In the genomic region with DNA sequence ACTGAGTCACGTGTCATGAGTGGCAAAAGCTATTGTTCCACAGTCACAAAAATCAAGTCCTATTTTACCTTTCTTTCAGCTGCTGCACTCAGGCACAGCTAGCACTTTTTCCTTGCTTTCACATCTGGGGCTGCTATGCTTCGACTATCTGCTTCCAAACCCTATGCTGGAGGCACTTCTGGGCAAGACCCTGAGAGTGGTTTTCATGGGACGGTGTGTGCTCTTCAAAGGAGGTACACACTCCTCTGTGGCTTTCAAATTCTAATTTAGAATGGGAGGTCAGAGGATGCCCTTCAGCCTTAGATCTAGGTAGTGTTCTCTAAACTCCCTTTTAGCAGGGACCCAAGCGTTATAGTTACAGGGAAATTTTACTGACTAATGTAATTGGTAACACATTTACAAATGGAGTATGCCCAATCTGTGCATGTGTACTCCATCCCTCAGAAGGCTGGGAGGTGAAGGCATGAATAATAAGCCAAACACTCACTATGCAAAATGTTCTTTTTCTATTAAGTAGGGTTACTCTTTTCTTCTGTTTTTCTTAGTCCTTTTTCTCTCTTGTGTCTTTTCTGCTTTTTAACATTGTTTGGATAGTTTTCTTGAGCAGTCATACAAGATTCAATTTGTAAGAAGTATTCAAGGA, we compare ENCODE assay signal across 24 cellular contexts.
DNase-seq lines count a peak whose midpoint lies in the region; ATAC-seq and TF ChIP-seq lines count a peak whose summit lies in the region.
"Had no signal": no experiment of that assay in that cellular context is flagged by ENCODE, and none has a peak within 500 bp of the region (broad histone marks: within the 10 kb centered on the region; RNA-seq: fewer than 3 reads in every experiment).

No MANE protein-coding gene starts in this region.

- no peaks in the 10 kb centered on the region for H3K36me3 Mint-ChIP-seq in WTC11
- H3K36me3 Mint-ChIP-seq in CD8-positive, alpha-beta T cell: no peaks in the 10 kb centered on the region
- no peaks in the 10 kb centered on the region for H3K36me3 Mint-ChIP-seq in HFFc6 (ENCODE audit: low read depth)

- WGBS in sigmoid colon, 2 donors: 66% methylated on average over 4 of the region's 4 CpGs

- POLR2A ChIA-PET in WTC11 (lab: Charles Lee): no interaction called here
- POLR2A ChIA-PET in CD8-positive, alpha-beta T cell (lab: Charles Lee): no interaction called here

- ATAC-seq in WTC11: peak; percentile 66
- ATAC-seq in CD8-positive, alpha-beta T cell: no peak

- H3K4me3 ChIP-seq in fibroblast of villous mesenchyme (ENCODE audit: low read depth, low read length): no peak overlapping the region
- no peak overlapping the region for H3K4me3 ChIP-seq in sigmoid colon
- H3K4me3 ChIP-seq in CD8-positive, alpha-beta T cell (ENCODE audit: low read depth, low read length): no peak overlapping the region
- H3K4me3 ChIP-seq: adrenal gland, cardiac muscle cell, left ventricle myocardium inferior, MG63, skin epidermis, thyroid gland had no signal

- H3K27ac ChIP-seq in sigmoid colon: peak overlapping the region in 3 of 4 donors; percentile 30 to 74 (median 61)
- no peak overlapping the region for H3K27ac ChIP-seq in CD8-positive, alpha-beta T cell (ENCODE audit: low read depth, low read length)
- H3K27ac ChIP-seq: adrenal gland, cardiac muscle cell, epithelial cell of prostate, left ventricle myocardium inferior, thyroid gland had no signal

- H3K9me3 Mint-ChIP-seq in WTC11 (no peaks in the 10 kb centered on the region), HFFc6 (peaks cover 36% of the 10 kb centered on the region)
- H3K9me3 Mint-ChIP-seq in CD8-positive, alpha-beta T cell: no peaks in the 10 kb centered on the region
- H3K9me3 Mint-ChIP-seq: neural crest cell had no signal

- peaks cover 3 to 68% (median 51%) of the 10 kb centered on the region in 4 donors for H3K4me1 ChIP-seq in sigmoid colon
- H3K4me1 ChIP-seq in CD8-positive, alpha-beta T cell (ENCODE audit: insufficient read depth, low read length): no peaks in the 10 kb centered on the region
- H3K4me1 ChIP-seq: left ventricle myocardium inferior, thyroid gland had no signal

- peaks cover 81% of the 10 kb centered on the region for H3K27me3 Mint-ChIP-seq in WTC11 (ENCODE audit: low read depth)
- H3K27me3 Mint-ChIP-seq in CD8-positive, alpha-beta T cell (ENCODE audit: low read depth): no peaks in the 10 kb centered on the region
- no peaks in the 10 kb centered on the region; the same call in 1 of the 2 replicates for H3K27me3 Mint-ChIP-seq in HFFc6 (ENCODE audit: insufficient read depth)

- H3K4me1 Mint-ChIP-seq in WTC11 (peaks cover 37% of the 10 kb centered on the region), HFFc6 (ENCODE audit: low read depth) (no peaks in the 10 kb centered on the region)
- H3K4me1 Mint-ChIP-seq in CD8-positive, alpha-beta T cell (ENCODE audit: low read depth): no peaks in the 10 kb centered on the region

- TF ChIP-seq POLR2A in sigmoid colon (IDR thresholded peaks at IDR 0.05): no peak

- TF ChIP-seq EP300 in sigmoid colon (IDR thresholded peaks at IDR 0.05): no peak

- H3K27ac Mint-ChIP-seq in WTC11 (no peak overlapping the region), HFFc6 (no peak overlapping the region)
- no peak overlapping the region for H3K27ac Mint-ChIP-seq in CD8-positive, alpha-beta T cell
- H3K27ac Mint-ChIP-seq: progenitor cell of endocrine pancreas had no signal

- no peaks in the 10 kb centered on the region for H3K9me3 ChIP-seq in sigmoid colon
- H3K9me3 ChIP-seq in CD8-positive, alpha-beta T cell (ENCODE audit: low read length): no peaks in the 10 kb centered on the region
- H3K9me3 ChIP-seq: left ventricle myocardium inferior, MG63, thyroid gland had no signal

- no peak overlapping the region for H3K4me3 Mint-ChIP-seq in WTC11
- no peak overlapping the region for H3K4me3 Mint-ChIP-seq in CD8-positive, alpha-beta T cell
- H3K4me3 Mint-ChIP-seq in HFFc6: no peak overlapping the region
- H3K4me3 Mint-ChIP-seq: neural crest cell had no signal

- CTCF ChIA-PET in WTC11 (lab: Charles Lee): no interaction called here
- CTCF ChIA-PET in CD8-positive, alpha-beta T cell (lab: Charles Lee): no interaction called here

- no peaks in the 10 kb centered on the region for H3K36me3 ChIP-seq in sigmoid colon
- H3K36me3 ChIP-seq in CD8-positive, alpha-beta T cell (ENCODE audit: insufficient read depth, low read length): no peaks in the 10 kb centered on the region
- H3K36me3 ChIP-seq: adrenal gland, cardiac muscle cell, left ventricle myocardium inferior, MG63, thyroid gland had no signal

- DNase-seq in GM03348 (ENCODE audit: low spot score) (peak; percentile 56), WTC11 (ENCODE audit: low spot score) (no peak), fibroblast of villous mesenchyme (ENCODE audit: low read depth) (peak; percentile 9), sigmoid colon (no peak), UCSD-AML1 (lab: John Stamatoyannopoulos, UW; ENCODE audit: unreplicated experiment) (no peak), HFFc6 (no peak)
- DNase-seq in CD8-positive, alpha-beta T cell: no peak
- no peak for DNase-seq in activated CD8-positive, alpha-beta memory T cell treated with anti-CD3 and anti-CD28 coated beads, Interleukin-2, amount 50 U/mL, for 48 hours
- DNase-seq: activated CD4-positive, alpha-beta T cell treated with anti-CD3 and anti-CD28 coated beads for 48 hours; activated gamma-delta T cell; adrenal gland; left ventricle myocardium inferior; MG63; NCI-H774; OCI-M1; SHP77; stimulated activated naive CD4-positive, alpha-beta T cell treated with Interleukin-2 at 50 U/mL for 16 hours; T-helper 1 cell; thyroid gland had no signal

- TF ChIP-seq CTCF in WTC11 (IDR thresholded peaks at IDR 0.05) (no peak), fibroblast of villous mesenchyme (IDR thresholded peaks at IDR 0.05; ENCODE audit: insufficient read depth, low read depth, low read length) (no peak), sigmoid colon (IDR thresholded peaks at IDR 0.05) (no peak), HFFc6 (IDR thresholded peaks at IDR 0.05) (no peak)
- no peak for TF ChIP-seq CTCF in CD8-positive, alpha-beta T cell (IDR thresholded peaks at IDR 0.05)

- intact Hi-C loops in sigmoid colon (cut with DNase I): no loop called here
- intact Hi-C loops in CD8-positive, alpha-beta T cell (cut with DNase I, micrococcal nuclease): no loop called here

- no peaks in the 10 kb centered on the region for H3K27me3 ChIP-seq in sigmoid colon
- no peaks in the 10 kb centered on the region for H3K27me3 ChIP-seq in CD8-positive, alpha-beta T cell (ENCODE audit: insufficient read depth, low read length)
- H3K27me3 ChIP-seq: adrenal gland, cardiac muscle cell, MG63, thyroid gland had no signal

TF ChIP-seq in WTC11, 78 proteins besides CTCF, POLR2A, EP300 and RAD21:
- TF ChIP-seq SP1 (CRISPR knock-in tag; conservative IDR thresholded peaks at IDR 0.05) (no peak), TP53 (CRISPR knock-in tag; IDR thresholded peaks at IDR 0.05) (no peak), CREB1 (CRISPR knock-in tag; IDR thresholded peaks at IDR 0.05) (no peak), ZBTB21 (CRISPR knock-in tag; IDR thresholded peaks at IDR 0.05; ENCODE audit: borderline replicate concordance) (no peak), JAZF1 (CRISPR knock-in tag; IDR thresholded peaks at IDR 0.05) (no peak), NR2C2 (CRISPR knock-in tag; IDR thresholded peaks at IDR 0.05) (no peak), MYBL2 (CRISPR knock-in tag; IDR thresholded peaks at IDR 0.05) (no peak)
- TF ChIP-seq, protein P1, sequence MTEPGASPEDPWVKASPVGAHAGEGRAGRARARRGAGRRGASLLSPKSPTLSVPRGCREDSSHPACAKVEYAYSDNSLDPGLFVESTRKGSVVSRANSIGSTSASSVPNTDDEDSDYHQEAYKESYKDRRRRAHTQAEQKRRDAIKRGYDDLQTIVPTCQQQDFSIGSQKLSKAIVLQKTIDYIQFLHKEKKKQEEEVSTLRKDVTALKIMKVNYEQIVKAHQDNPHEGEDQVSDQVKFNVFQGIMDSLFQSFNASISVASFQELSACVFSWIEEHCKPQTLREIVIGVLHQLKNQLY (CRISPR knock-in tag; IDR thresholded peaks at IDR 0.05): no peak
- TF ChIP-seq, protein P2, sequence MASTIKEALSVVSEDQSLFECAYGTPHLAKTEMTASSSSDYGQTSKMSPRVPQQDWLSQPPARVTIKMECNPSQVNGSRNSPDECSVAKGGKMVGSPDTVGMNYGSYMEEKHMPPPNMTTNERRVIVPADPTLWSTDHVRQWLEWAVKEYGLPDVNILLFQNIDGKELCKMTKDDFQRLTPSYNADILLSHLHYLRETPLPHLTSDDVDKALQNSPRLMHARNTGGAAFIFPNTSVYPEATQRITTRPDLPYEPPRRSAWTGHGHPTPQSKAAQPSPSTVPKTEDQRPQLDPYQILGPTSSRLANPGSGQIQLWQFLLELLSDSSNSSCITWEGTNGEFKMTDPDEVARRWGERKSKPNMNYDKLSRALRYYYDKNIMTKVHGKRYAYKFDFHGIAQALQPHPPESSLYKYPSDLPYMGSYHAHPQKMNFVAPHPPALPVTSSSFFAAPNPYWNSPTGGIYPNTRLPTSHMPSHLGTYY (CRISPR knock-in tag; IDR thresholded peaks at IDR 0.05): no peak

Comparison
In these comparisons a context has a peak if more than half of its experiments do, and no peak if none do; other contexts are left out.
1. DNase-seq: peak in GM03348 (single experiment) and fibroblast of villous mesenchyme (single experiment); none in WTC11 (single experiment), sigmoid colon (single experiment), CD8-positive, alpha-beta T cell (0 of 7), activated CD8-positive, alpha-beta memory T cell treated with anti-CD3 and anti-CD28 coated beads, Interleukin-2, amount 50 U/mL, for 48 hours (single experiment), UCSD-AML1 (single experiment) and HFFc6 (single experiment).